In the genomic region with DNA sequence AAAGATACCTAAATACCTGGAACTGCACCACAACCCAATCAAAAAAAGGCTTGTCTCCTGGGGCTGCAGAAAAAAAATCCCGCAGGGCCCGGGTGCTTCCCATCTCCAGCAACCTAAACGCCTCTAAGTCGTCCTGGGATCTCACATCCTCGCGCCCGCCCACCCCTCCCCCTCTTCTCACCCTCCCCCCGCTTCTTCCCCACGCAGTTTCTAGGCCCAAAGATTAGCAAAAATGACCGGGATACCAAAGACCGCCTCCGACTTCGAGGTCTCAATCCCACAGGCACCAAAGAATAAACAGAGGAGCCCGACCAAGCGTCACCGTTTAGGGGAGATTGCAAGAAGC, we compare ENCODE assay signal across 8 cellular contexts. TPM values are rescaled to one million over a fixed set of nuclear protein-coding genes. Genes with fewer than 3 reads are reported as not detected.
A peak's percentile ranks its signal among the peaks of the same experiment; 100 is the strongest.
DNase-seq lines count a peak whose midpoint lies in the region; ATAC-seq and TF ChIP-seq lines count a peak whose summit lies in the region.

No MANE protein-coding gene starts in this region.

- peak overlapping the region; percentile 96 for H3K27ac ChIP-seq in DND-41 (ENCODE audit: low read length)
- peak overlapping the region; percentile 43; the same call in 1 of the 2 replicates for H3K27ac ChIP-seq in Karpas-422 (ENCODE audit: low read length)
- peak overlapping the region; percentile 86 to 90 for H3K27ac ChIP-seq in right atrium auricular region
- H3K27ac ChIP-seq in gastrocnemius medialis = peak overlapping the region; percentile 87 to 94 (median 94)

- H3K4me2 ChIP-seq in DND-41 (ENCODE audit: insufficient read depth, low read length) (peak overlapping the region; percentile 82), Karpas-422 (ENCODE audit: low read depth, low read length, poor library complexity, severe bottlenecking) (peak overlapping the region; percentile 77)

- H3K9me3 Mint-ChIP-seq in activated naive CD8-positive, alpha-beta T cell treated with anti-CD3 and anti-CD28 coated beads for 36 hours = no peaks in the 10 kb centered on the region

- H3K9ac ChIP-seq in DND-41 (ENCODE audit: low read depth, low read length) (peak overlapping the region; percentile 97), Karpas-422 (ENCODE audit: low read length) (peak overlapping the region; percentile 98)

- H4K20me1 ChIP-seq in DND-41 (ENCODE audit: insufficient read depth, low read length) (peaks cover 24% of the 10 kb centered on the region; the same call in 1 of the 2 replicates), Karpas-422 (ENCODE audit: insufficient read depth, low read depth, low read length) (peaks cover 17% of the 10 kb centered on the region; the same call in 1 of the 2 replicates)

- H2AFZ ChIP-seq in DND-41 (ENCODE audit: low read depth, low read length) (no peak overlapping the region), Karpas-422 (ENCODE audit: low read length) (no peak overlapping the region)

- ATAC-seq in DND-41 (ENCODE audit: insufficient read depth, low read depth) (no peak), gastrocnemius medialis (peak; percentile 44 to 52), GM21528 (IDR thresholded peaks at IDR 0.05; ENCODE audit: low FRiP score, unreplicated experiment) (no peak)

- H3K9me2 ChIP-seq in Karpas-422 (replicated peaks; ENCODE audit: insufficient read depth, low read length) = no peaks in the 10 kb centered on the region

- in situ Hi-C loops in gastrocnemius medialis (cut with MboI; ENCODE audit: low sequenced_read_pairs in 4 of 4) = loop anchor here in 1 of 4 donors (10.0 kb wide), 1 partner anchor 109 kb away; the partner anchor contains the start of genes COX7B and MAGT1

- H3K27ac Mint-ChIP-seq in activated naive CD8-positive, alpha-beta T cell treated with anti-CD3 and anti-CD28 coated beads for 36 hours = peak overlapping the region; percentile 100

- no peak for DNase-seq in DND-41
- no peak for DNase-seq in Karpas-422
- no peak for DNase-seq in activated naive CD8-positive, alpha-beta T cell treated with anti-CD3 and anti-CD28 coated beads for 36 hours
- no peak for DNase-seq in right atrium auricular region (ENCODE audit: low spot score)
- DNase-seq in gastrocnemius medialis = peak in 1 of 2 donors; percentile 12
- no peak for DNase-seq in GDM1 (lab: John Stamatoyannopoulos, UW)
- no peak for DNase-seq in activated CD4-positive, alpha-beta T cell treated with anti-CD3 and anti-CD28 coated beads for 1 hour

- H3K9me3 ChIP-seq in DND-41 (ENCODE audit: insufficient read depth, low read length, severe bottlenecking) (no peaks in the 10 kb centered on the region), Karpas-422 (ENCODE audit: low read length) (no peaks in the 10 kb centered on the region), right atrium auricular region (no peaks in the 10 kb centered on the region), gastrocnemius medialis (no peaks in the 10 kb centered on the region)

- peak overlapping the region; percentile 77 to 85; a peak in 3 of 4 replicates for H3K4me3 ChIP-seq in DND-41 (ENCODE audit: low read depth in 1 of 2, low read length in 2 of 2)
- H3K4me3 ChIP-seq in Karpas-422 (ENCODE audit: low read length) = peak overlapping the region; percentile 92
- peak overlapping the region; percentile 61 to 63 for H3K4me3 ChIP-seq in right atrium auricular region
- peak overlapping the region; percentile 59 to 86 (median 76) for H3K4me3 ChIP-seq in gastrocnemius medialis

- peak overlapping the region; percentile 98 for H3K4me3 Mint-ChIP-seq in activated naive CD8-positive, alpha-beta T cell treated with anti-CD3 and anti-CD28 coated beads for 36 hours

- H3K79me2 ChIP-seq in DND-41 (ENCODE audit: insufficient read depth, low read length) (peaks cover 65% of the 10 kb centered on the region), Karpas-422 (ENCODE audit: low read length) (peaks cover 57% of the 10 kb centered on the region)

- intact Hi-C loops in gastrocnemius medialis (cut with DNase I; ENCODE audit: low total_unique reads) = loop anchor here (5.0 to 10.0 kb wide), 3 partner anchors 112 to 281 kb away; partner anchors contain the start of genes COX7B and MAGT1

- H3K27me3 ChIP-seq in DND-41 (ENCODE audit: insufficient read depth, low read length, poor library complexity) = no peaks in the 10 kb centered on the region
- H3K27me3 ChIP-seq in Karpas-422 (ENCODE audit: low read length) = no peaks in the 10 kb centered on the region
- no peaks in the 10 kb centered on the region for H3K27me3 ChIP-seq in right atrium auricular region
- no peaks in the 10 kb centered on the region for H3K27me3 ChIP-seq in gastrocnemius medialis

- no peaks in the 10 kb centered on the region for H3K27me3 Mint-ChIP-seq in activated naive CD8-positive, alpha-beta T cell treated with anti-CD3 and anti-CD28 coated beads for 36 hours

- peaks cover 2% of the 10 kb centered on the region for H3K36me3 Mint-ChIP-seq in activated naive CD8-positive, alpha-beta T cell treated with anti-CD3 and anti-CD28 coated beads for 36 hours

- TF ChIP-seq POLR2A in gastrocnemius medialis (IDR thresholded peaks at IDR 0.05) = no peak

- no peaks in the 10 kb centered on the region; the same call in 1 of the 2 replicates for H3K36me3 ChIP-seq in DND-41 (ENCODE audit: insufficient read depth, low read length)
- H3K36me3 ChIP-seq in Karpas-422 (ENCODE audit: insufficient read depth, low read length) = peaks cover 8% of the 10 kb centered on the region; the same call in 1 of the 2 replicates
- no peaks in the 10 kb centered on the region for H3K36me3 ChIP-seq in right atrium auricular region
- H3K36me3 ChIP-seq in gastrocnemius medialis = no peaks in the 10 kb centered on the region

- peaks cover 46% of the 10 kb centered on the region for H3K4me1 ChIP-seq in DND-41 (ENCODE audit: insufficient read depth, low read length)
- peaks cover 19% of the 10 kb centered on the region for H3K4me1 ChIP-seq in Karpas-422 (ENCODE audit: low read length)
- no peaks in the 10 kb centered on the region for H3K4me1 ChIP-seq in right atrium auricular region
- H3K4me1 ChIP-seq in gastrocnemius medialis = peaks cover 3 to 12% of the 10 kb centered on the region in 2 donors

- TF ChIP-seq CTCF in DND-41 (IDR thresholded peaks at IDR 0.05; ENCODE audit: borderline replicate concordance, extremely low read depth, low read length, poor library complexity, severe bottlenecking) (no peak), right atrium auricular region (IDR thresholded peaks at IDR 0.05) (no peak), gastrocnemius medialis (IDR thresholded peaks at IDR 0.05 in 4 of 5, conservative IDR thresholded peaks at IDR 0.05 in 1 of 5) (no peak)

- H3K4me1 Mint-ChIP-seq in activated naive CD8-positive, alpha-beta T cell treated with anti-CD3 and anti-CD28 coated beads for 36 hours = peaks cover 18% of the 10 kb centered on the region

RNA-seq across cellular contexts. Expression of gene ATRX, which starts 0.6 kb away (rescaled TPM):
- total RNA-seq in Karpas-422 (2014; rRNA removed; shearing (Covaris generic); ENCODE audit: low replicate concordance) = 69.7 and 92.5 TPM in 2 replicates
- 10 to 100 TPM; 51.5 to 56.1 TPM for total RNA-seq in activated naive CD8-positive, alpha-beta T cell treated with anti-CD3 and anti-CD28 coated beads for 36 hours
- total RNA-seq in right atrium auricular region = 10 to 100 TPM; 40.9 to 48.3 TPM
- 10 to 100 TPM; 34.7 to 75.9 (median 50.5) TPM for total RNA-seq in gastrocnemius medialis

Comparison
In these comparisons a context has a peak if more than half of its experiments do, and no peak if none do; other contexts are left out.
1. ATAC-seq: peak in gastrocnemius medialis (2 of 2); none in DND-41 (single experiment) and GM21528 (single experiment).
2. H3K27ac ChIP-seq: peak in every context shown above with its lines; median percentile 96 in DND-41; 94 in gastrocnemius medialis; 88 in right atrium auricular region; 43 in Karpas-422.
3. Peak in every context shown above with its lines, with median percentiles within 50 percentile points of each other: H3K4me3 ChIP-seq.